Comparison of ENCODE assay signal across 17 cellular contexts in genomic region chr10:29140151-29140550, GRCh38.
"Had no signal": no experiment of that assay in that cellular context is flagged by ENCODE, and none has a peak within 500 bp of the region (broad histone marks: within the 10 kb centered on the region; RNA-seq: fewer than 3 reads in every experiment).

No MANE protein-coding gene starts in this region.

- H3K4me1 Mint-ChIP-seq: central memory CD8-positive, alpha-beta T cell; nephron had no signal

- H3K9me3 Mint-ChIP-seq: central memory CD8-positive, alpha-beta T cell; nephron had no signal

- H3K27ac ChIP-seq: adrenal gland, body of pancreas, stomach had no signal

- ATAC-seq: body of pancreas had no signal

- H3K4me3 Mint-ChIP-seq: central memory CD8-positive, alpha-beta T cell; nephron had no signal

- H3K27ac Mint-ChIP-seq: nephron had no signal

- H3K27me3 ChIP-seq: adrenal gland, body of pancreas, stomach had no signal

- H3K9me3 ChIP-seq: adrenal gland, body of pancreas, stomach had no signal

- DNase-seq: activated CD4-positive, alpha-beta T cell treated with anti-CD3 and anti-CD28 coated beads, Interleukin-2, amount 50 U/mL, for 4 hours; activated CD4-positive, CD25-positive, alpha-beta regulatory T cell treated with anti-CD3 and anti-CD28 coated beads, Interleukin-2, amount 50 U/mL, for 72 hours; activated naive CD4-positive, alpha-beta T cell treated with anti-CD3 and anti-CD28 coated beads, Interleukin-2, amount 50 U/mL, for 16 hours; activated T-cell treated with anti-CD3 and anti-CD28 coated beads, Interleukin-2, amount 50 U/mL, for 1 hour; adrenal gland; body of pancreas; cortex of kidney; effector memory CD4-positive, alpha-beta T cell; erythroblast; hypothalamus; retina; stimulated activated CD4-positive, alpha-beta T cell treated with anti-CD3 and anti-CD28 coated beads, Interleukin-15, amount 100 ng/mL, for 24 hours; stimulated activated CD4-positive, alpha-beta T cell treated with anti-CD3 and anti-CD28 coated beads, Interleukin-4, amount 100 ng/mL, for 24 hours; stomach had no signal

- H3K36me3 ChIP-seq: adrenal gland, stomach had no signal

- H3K4me3 ChIP-seq: adrenal gland, body of pancreas, lung, stomach had no signal

- H3K4me1 ChIP-seq: adrenal gland had no signal
